ENCODE assay signal across 18 cellular contexts in genomic region chr1:26894263-26894662, GRCh38. TPM values are rescaled to one million over a fixed set of nuclear protein-coding genes. Genes with fewer than 3 reads are reported as not detected.
"Had no signal": no experiment of that assay in that cellular context is flagged by ENCODE, and none has a peak within 500 bp of the region (broad histone marks: within the 10 kb centered on the region; RNA-seq: fewer than 3 reads in every experiment).

No MANE protein-coding gene starts in this region.

- H3K27ac Mint-ChIP-seq: activated B cell treated with CpG ODN at 0.5 μM for 24 hours; activated CD4-positive, alpha-beta T cell treated with anti-CD3 and anti-CD28 coated beads, Interleukin-2, amount 10 ng/mL, durations not matched to agents 24 days and 14 days; mesothelial cell of epicardium; stimulated activated memory B cell treated with anti-CD40 and anti-IgM and Interleukin-4, amounts not matched to agents 10 μg/mL and 1 μg/mL and 100 μg/mL, for 72 hours had no signal

- FAIRE-seq: TTC549 had no signal

- H3K9me3 Mint-ChIP-seq: activated B cell treated with CpG ODN at 0.5 μM for 24 hours; activated CD4-positive, alpha-beta T cell treated with anti-CD3 and anti-CD28 coated beads, Interleukin-2, amount 10 ng/mL, durations not matched to agents 24 days and 14 days; mesothelial cell of epicardium; stimulated activated memory B cell treated with anti-CD40 and anti-IgM and Interleukin-4, amounts not matched to agents 10 μg/mL and 1 μg/mL and 100 μg/mL, for 72 hours had no signal

- ATAC-seq: gastroesophageal sphincter; right lobe of liver; stimulated activated memory B cell treated with anti-CD40 and anti-IgM and Interleukin-4, amounts not matched to agents 10 μg/mL and 1 μg/mL and 100 μg/mL, for 72 hours; upper lobe of right lung had no signal

- H3K4me3 Mint-ChIP-seq: activated B cell treated with CpG ODN at 0.5 μM for 24 hours; activated CD4-positive, alpha-beta T cell treated with anti-CD3 and anti-CD28 coated beads, Interleukin-2, amount 10 ng/mL, durations not matched to agents 24 days and 14 days; mesothelial cell of epicardium; stimulated activated memory B cell treated with anti-CD40 and anti-IgM and Interleukin-4, amounts not matched to agents 10 μg/mL and 1 μg/mL and 100 μg/mL, for 72 hours had no signal

- H3K27me3 Mint-ChIP-seq: activated B cell treated with CpG ODN at 0.5 μM for 24 hours; activated CD4-positive, alpha-beta T cell treated with anti-CD3 and anti-CD28 coated beads, Interleukin-2, amount 10 ng/mL, durations not matched to agents 24 days and 14 days; stimulated activated memory B cell treated with anti-CD40 and anti-IgM and Interleukin-4, amounts not matched to agents 10 μg/mL and 1 μg/mL and 100 μg/mL, for 72 hours had no signal

- DNase-seq: activated B cell treated with CpG ODN at 0.5 μM for 24 hours; activated CD4-positive, alpha-beta T cell treated with anti-CD3 and anti-CD28 coated beads, Interleukin-2, amount 10 ng/mL, durations not matched to agents 24 days and 14 days; activated effector memory CD4-positive, alpha-beta T cell treated with Interleukin-2 at 50 U/mL for 16 hours; activated T-cell treated with anti-CD3 and anti-CD28 coated beads for 4 hours; caudate nucleus; colonic mucosa; kidney glomerular epithelial cell; right lobe of liver; T-helper 2 cell; upper lobe of right lung had no signal

RNA-seq across cellular contexts. Expression of gene NR0B2, which starts 19.5 kb away (rescaled TPM):
- total RNA-seq: activated B cell treated with CpG ODN at 0.5 μM for 24 hours; activated CD4-positive, alpha-beta T cell treated with anti-CD3 and anti-CD28 coated beads, Interleukin-2, amount 10 ng/mL, durations not matched to agents 24 days and 14 days; activated CD8-positive, alpha-beta memory T cell treated with anti-CD3 and anti-CD28 coated beads for 36 hours; ascending aorta; gastroesophageal sphincter; mesothelial cell of epicardium; myocyte; suprapubic skin had no signal

RNA-seq across cellular contexts. Expression of gene SFN, which starts 31.3 kb away (rescaled TPM):
- total RNA-seq: myocyte had no signal
